26 cellular contexts compared by ENCODE assay signal in the genomic region with DNA sequence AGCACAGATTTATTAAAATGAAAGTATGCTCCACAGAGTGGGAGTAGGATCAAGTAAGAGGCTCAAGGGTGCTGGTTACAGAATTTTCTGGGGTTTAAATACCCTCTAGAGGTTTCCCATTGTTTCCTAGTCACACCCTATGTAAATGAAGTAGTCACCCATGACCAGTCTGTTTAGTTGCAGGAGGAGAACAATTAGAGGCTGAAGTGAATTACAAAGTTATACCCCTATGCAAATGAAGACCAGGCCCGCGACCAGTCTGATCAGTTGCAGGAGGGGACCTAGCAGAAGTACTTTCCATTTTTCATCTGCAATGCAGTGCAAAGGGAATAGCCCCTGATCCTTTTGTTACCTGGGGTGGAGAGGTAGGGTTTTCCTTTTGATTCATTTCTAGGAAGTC. TPM values are rescaled to one million over a fixed set of nuclear protein-coding genes. Genes with fewer than 3 reads are reported as not detected.
"Had no signal": no experiment of that assay in that cellular context is flagged by ENCODE, and none has a peak within 500 bp of the region (broad histone marks: within the 10 kb centered on the region; RNA-seq: fewer than 3 reads in every experiment).

No MANE protein-coding gene starts in this region.

- H3K27me3 ChIP-seq: hepatocyte, testis, uterus had no signal

- H3K4me3 ChIP-seq: hepatocyte, left ventricle myocardium inferior, testis, uterus had no signal

- H3K4me1 ChIP-seq: testis, uterus had no signal

- DNase-seq: activated B cell treated with CpG ODN at 0.5 μM for 24 hours; activated CD4-positive, alpha-beta T cell treated with anti-CD3 and anti-CD28 coated beads for 36 hours; activated CD4-positive, alpha-beta T cell treated with anti-CD3 and anti-CD28 coated beads, Interleukin-2, amount 50 U/mL, for 48 hours; activated CD8-positive, alpha-beta memory T cell treated with anti-CD3 and anti-CD28 coated beads, Interleukin-2, amount 50 U/mL, for 48 hours; activated naive CD4-positive, alpha-beta T cell; activated naive CD8-positive, alpha-beta T cell treated with anti-CD3 and anti-CD28 coated beads, Interleukin-2, amount 10 ng/mL, durations not matched to agents 7 days and 5 days; activated T-cell treated with anti-CD3 and anti-CD28 coated beads, Interleukin-2, amount 50 U/mL, for 4 hours; caudate nucleus; effector CD4-positive, alpha-beta T cell; glutamatergic neuron; left ventricle myocardium inferior; mammary epithelial cell; nephron progenitor cell; occipital lobe; posterior cingulate gyrus; retina; stimulated activated CD4-positive, alpha-beta T cell treated with anti-CD3 and anti-CD28 coated beads, Interleukin-4, amount 100 ng/mL, for 1 hour; stimulated activated naive CD4-positive, alpha-beta T cell; T-helper 9 cell; trophoblast cell; uterus had no signal

- H2AFZ ChIP-seq: hepatocyte had no signal

- H3K36me3 ChIP-seq: left ventricle myocardium inferior, uterus had no signal

- H3K79me2 ChIP-seq: hepatocyte had no signal

- H3K4me2 ChIP-seq: hepatocyte had no signal

- H3K9me3 ChIP-seq: left ventricle myocardium inferior, testis, uterus had no signal

- ATAC-seq: activated CD4-positive, alpha-beta T cell treated with anti-CD3 and anti-CD28 coated beads for 36 hours; activated T-cell treated with anti-CD3 and anti-CD28 coated beads, Interleukin-2, amount 50 U/mL, for 4 hours had no signal

- H3K27ac ChIP-seq: hepatocyte, testis had no signal

RNA-seq across cellular contexts. Expression of gene FILIP1, which starts 11.8 kb away (rescaled TPM):
- total RNA-seq: activated B cell treated with CpG ODN at 0.5 μM for 24 hours; activated CD4-positive, alpha-beta T cell treated with anti-CD3 and anti-CD28 coated beads for 36 hours; activated CD8-positive, alpha-beta memory T cell treated with anti-CD3 and anti-CD28 coated beads for 36 hours; activated naive CD8-positive, alpha-beta T cell treated with anti-CD3 and anti-CD28 coated beads, Interleukin-2, amount 10 ng/mL, durations not matched to agents 7 days and 5 days; activated T-helper 2 cell treated with anti-CD3 and anti-CD28 coated beads, Interferon-gamma antibody, Interleukin-2, Interleukin-4, amounts not matched to agents 10 μg/mL and 5 μg/mL and 100 μg/mL, durations not matched to agents 14 hours and 24 hours and 36 hours; T-helper 1 cell treated with Interleukin-12 subunit alpha and Interleukin-12 subunit beta and Interleukin-4 antibody, amounts not matched to agents 30 ng/mL and 1 ng/mL, for 36 hours had no signal
- polyA plus RNA-seq: mammary epithelial cell had no signal
